In the genomic region with DNA sequence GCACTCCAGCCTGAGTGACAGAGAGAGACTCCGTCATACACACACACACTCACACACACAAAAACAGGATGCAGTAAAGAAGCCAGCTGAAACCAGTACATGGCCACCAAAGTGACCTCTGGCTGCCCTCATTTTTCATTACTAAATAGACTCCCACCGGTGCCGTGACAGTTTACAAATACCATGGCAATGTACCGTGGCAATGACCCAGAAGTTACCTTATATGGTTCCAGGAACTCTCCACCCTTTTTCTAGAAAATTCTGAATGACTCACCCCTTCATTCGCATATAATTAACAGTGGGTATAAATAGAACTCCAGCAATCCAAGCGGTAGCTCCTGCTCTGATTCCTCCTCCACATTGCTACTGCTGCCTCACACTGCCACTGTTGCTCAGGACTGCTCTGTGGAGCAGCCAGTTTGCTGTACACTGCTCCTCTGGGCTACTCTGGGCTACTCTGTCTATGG, we compare ENCODE assay signal across 9 cellular contexts. TPM values are rescaled to one million over a fixed set of nuclear protein-coding genes. Genes with fewer than 3 reads are reported as not detected.
DNase-seq lines count a peak whose midpoint lies in the region; ATAC-seq and TF ChIP-seq lines count a peak whose summit lies in the region.
"Had no signal": no experiment of that assay in that cellular context is flagged by ENCODE, and none has a peak within 500 bp of the region (broad histone marks: within the 10 kb centered on the region; RNA-seq: fewer than 3 reads in every experiment).

No MANE protein-coding gene starts in this region.

- ATAC-seq in GM19023 (IDR thresholded peaks at IDR 0.05; ENCODE audit: unreplicated experiment) (no peak), GM18502 (IDR thresholded peaks at IDR 0.05; ENCODE audit: poor library complexity, unreplicated experiment) (no peak)

- DNase-seq in AG09309 (ENCODE audit: low read depth) (peak; percentile 86), fibroblast of peridontal ligament (ENCODE audit: extremely low read depth) (peak; percentile 93), HAP-1 (ENCODE audit: low spot score in 2 of 2) (no peak), SKM-1 (lab: John Stamatoyannopoulos, UW; ENCODE audit: unreplicated experiment) (no peak)
- DNase-seq: activated naive CD4-positive, alpha-beta T cell had no signal

- H3K4me3 Mint-ChIP-seq in nephron = no peak overlapping the region

- H3K4me1 Mint-ChIP-seq in nephron = peaks cover 28% of the 10 kb centered on the region

- no peaks in the 10 kb centered on the region for H3K9me3 ChIP-seq in HAP-1

- H3K4me3 ChIP-seq in AG09309 (ENCODE audit: control insufficient read depth, low read depth, low read length) (no peak overlapping the region), HAP-1 (no peak overlapping the region)

- no peaks in the 10 kb centered on the region for H3K36me3 ChIP-seq in HAP-1 (replicated peaks)

- no peaks in the 10 kb centered on the region for H3K36me3 Mint-ChIP-seq in nephron (ENCODE audit: low read depth)

- TF ChIP-seq CTCF in AG09309 (IDR thresholded peaks at IDR 0.05; ENCODE audit: control insufficient read depth, insufficient read depth, low read depth, low read length, missing control alignments) = peak; percentile 13
- TF ChIP-seq CTCF in nephron (IDR thresholded peaks at IDR 0.05; ENCODE audit: unreplicated experiment in 3 of 3) = no peak

- H3K4me1 ChIP-seq in HAP-1 = peaks cover 4% of the 10 kb centered on the region; the same call in 1 of the 2 replicates

- H3K27me3 ChIP-seq in HAP-1 (ENCODE audit: low read depth) = no peaks in the 10 kb centered on the region

- no peaks in the 10 kb centered on the region for H3K9me3 Mint-ChIP-seq in nephron

- in situ Hi-C loops in HAP-1 (cut with MboI; ENCODE audit: low sequenced_read_pairs) = no loop called here

- peaks cover 4% of the 10 kb centered on the region for H3K27me3 Mint-ChIP-seq in nephron (ENCODE audit: low read depth)

- H3K27ac Mint-ChIP-seq in nephron = peak overlapping the region; percentile 38 to 72 (median 58)

TF ChIP-seq in PFSK-1, 5 proteins besides CTCF, POLR2A, EP300 and RAD21:
- TF ChIP-seq POLR2AphosphoS5 (IDR thresholded peaks at IDR 0.05; ENCODE audit: low read depth, low read length) = peak; percentile 78; the same call in 1 of the 2 replicates
- no peak for TF ChIP-seq FOXP2 (optimal IDR thresholded peaks at IDR 0.05; ENCODE audit: borderline replicate concordance, extremely low read depth, extremely low read length, insufficient read depth)

RNA-seq across cellular contexts. Expression of a gene that starts 57.7 kb away (rescaled TPM):
- polyA plus RNA-seq in PFSK-1 (2012; ENCODE audit: insufficient read length, low read depth) = 113 TPM

RNA-seq across cellular contexts. Expression of a gene that starts 58.0 kb away (rescaled TPM):
- polyA plus RNA-seq in PFSK-1 (2012; ENCODE audit: insufficient read length, low read depth) = 10.4 TPM

Comparison
In these comparisons a context has a peak if more than half of its experiments do, and no peak if none do; other contexts are left out.
1. DNase-seq: peak in AG09309 (single experiment) and fibroblast of peridontal ligament (single experiment); none in HAP-1 (0 of 2) and SKM-1 (single experiment).